ENCODE assay signal across 6 cellular contexts in the genomic region with DNA sequence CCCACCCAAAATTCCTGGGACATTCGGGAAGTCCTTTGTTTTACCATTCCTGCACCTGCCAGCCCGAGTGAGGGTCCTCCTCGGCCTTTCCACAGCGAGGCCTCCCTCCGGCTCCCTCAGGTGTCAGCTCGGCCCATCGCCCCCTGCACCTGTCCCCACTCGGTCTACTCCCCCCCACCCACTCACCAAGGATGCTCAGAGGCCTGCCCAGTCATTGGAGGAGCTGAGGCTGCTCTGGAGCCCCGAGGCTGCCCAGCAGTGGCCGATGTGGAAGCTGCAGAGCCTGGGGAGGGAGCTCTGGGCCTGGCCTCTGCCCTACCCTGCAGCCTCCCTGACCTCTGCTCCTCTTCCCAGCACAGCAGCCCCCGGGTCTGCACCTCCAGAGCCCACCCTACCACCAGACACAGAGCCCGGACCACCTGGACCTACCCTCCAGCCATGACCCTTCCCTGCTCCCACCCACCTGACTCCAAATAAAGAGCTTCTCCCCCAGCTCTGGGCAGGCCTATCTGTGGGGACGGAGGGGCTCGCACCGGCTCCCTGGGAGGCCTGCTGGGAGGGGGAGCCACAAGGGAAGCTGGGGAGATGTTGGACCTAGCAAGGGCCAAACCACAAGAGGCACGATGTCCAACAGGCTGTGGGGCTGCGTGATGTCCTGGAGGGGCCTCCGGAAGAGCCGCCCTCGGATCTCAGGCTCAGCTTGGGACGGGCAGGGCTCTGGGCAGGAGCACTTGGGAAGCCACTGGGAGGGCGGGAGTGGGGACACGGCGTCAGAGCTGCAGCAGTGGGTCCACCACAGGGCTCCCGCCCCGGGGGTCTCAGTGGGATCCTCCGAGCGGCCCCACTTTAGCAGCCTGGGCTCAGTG. TPM values are rescaled to one million over a fixed set of nuclear protein-coding genes. Genes with fewer than 3 reads are reported as not detected.
"Had no signal": no experiment of that assay in that cellular context is flagged by ENCODE, and none has a peak within 500 bp of the region (broad histone marks: within the 10 kb centered on the region; RNA-seq: fewer than 3 reads in every experiment).

No MANE protein-coding gene starts in this region.

RNA-seq across cellular contexts. Expression of a gene that starts 3.8 kb away (rescaled TPM):
- total RNA-seq: GM23338, H1, HepG2, HFFc6 had no signal
- polyA plus RNA-seq: GM23338, H1, IgD-negative memory B cell had no signal

RNA-seq across cellular contexts. Expression of a gene that starts 11.8 kb away (rescaled TPM):
- total RNA-seq: GM23338, H1, HFFc6 had no signal
- polyA plus RNA-seq: GM23338, H1, IgD-negative memory B cell had no signal

RNA-seq across cellular contexts. Expression of a gene that starts 28.5 kb away (rescaled TPM):
- total RNA-seq: GM23338, H1, HepG2, HT1080 had no signal
- polyA plus RNA-seq: H1, HepG2, IgD-negative memory B cell had no signal
